In the genomic region with DNA sequence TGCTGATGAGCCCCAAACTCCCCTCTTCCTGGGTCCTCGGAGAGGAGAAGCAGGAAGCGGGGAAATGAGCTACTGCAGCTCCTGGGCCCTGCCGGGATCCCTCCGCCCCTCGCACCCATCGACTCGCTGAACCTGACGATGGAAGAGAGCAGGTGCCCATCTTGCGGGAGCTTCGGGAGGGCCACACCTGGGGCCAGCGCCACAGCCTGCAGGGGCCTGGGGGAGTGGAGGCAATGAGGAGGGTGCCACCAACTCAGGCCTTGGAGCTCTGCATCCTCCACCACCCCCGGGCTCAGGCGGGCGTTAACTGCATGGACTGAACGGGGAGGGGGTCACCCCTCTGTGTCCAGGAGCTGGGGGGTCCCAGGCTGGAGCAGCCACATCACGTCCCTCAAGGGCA, we compare ENCODE assay signal across 29 cellular contexts.
"Had no signal": no experiment of that assay in that cellular context is flagged by ENCODE, and none has a peak within 500 bp of the region (broad histone marks: within the 10 kb centered on the region; RNA-seq: fewer than 3 reads in every experiment).

No MANE protein-coding gene starts in this region.

- H3K9me3 Mint-ChIP-seq: activated CD4-positive, alpha-beta memory T cell treated with anti-CD3 and anti-CD28 coated beads, Interleukin-2, amount 10 ng/mL, durations not matched to agents 7 days and 5 days; activated CD4-positive, alpha-beta T cell treated with anti-CD3 and anti-CD28 coated beads, Interleukin-2, amount 10 ng/mL, durations not matched to agents 7 days and 5 days; activated T-cell treated with anti-CD3 and anti-CD28 coated beads, Interleukin-2, amount 50 U/mL, for 4 hours; activated T-helper 17 cell treated with anti-CD3 and anti-CD28 coated beads, Interleukin-2, amount 50 U/mL, for 72 hours; central memory CD8-positive, alpha-beta T cell; effector memory CD8-positive, alpha-beta T cell; T-helper 2 cell treated with Interferon-gamma antibody and Interleukin-4, amounts not matched to agents 5 μg/mL and 100 μg/mL, for 36 hours had no signal

- H3K27me3 Mint-ChIP-seq: activated CD4-positive, alpha-beta memory T cell treated with anti-CD3 and anti-CD28 coated beads, Interleukin-2, amount 10 ng/mL, durations not matched to agents 7 days and 5 days; activated CD4-positive, alpha-beta T cell treated with anti-CD3 and anti-CD28 coated beads, Interleukin-2, amount 10 ng/mL, durations not matched to agents 7 days and 5 days; activated naive CD8-positive, alpha-beta T cell; activated T-helper 17 cell treated with anti-CD3 and anti-CD28 coated beads, Interleukin-2, amount 50 U/mL, for 72 hours; central memory CD8-positive, alpha-beta T cell; effector memory CD8-positive, alpha-beta T cell; T-helper 17 cell had no signal

- H3K27ac Mint-ChIP-seq: activated CD4-positive, alpha-beta memory T cell treated with anti-CD3 and anti-CD28 coated beads, Interleukin-2, amount 10 ng/mL, durations not matched to agents 7 days and 5 days; activated CD4-positive, alpha-beta T cell treated with anti-CD3 and anti-CD28 coated beads, Interleukin-2, amount 10 ng/mL, durations not matched to agents 7 days and 5 days; activated T-helper 17 cell treated with anti-CD3 and anti-CD28 coated beads, Interleukin-2, amount 50 U/mL, for 72 hours; T-helper 17 cell; T-helper 2 cell treated with Interferon-gamma antibody and Interleukin-4, amounts not matched to agents 5 μg/mL and 100 μg/mL, for 36 hours had no signal

- H3K4me3 ChIP-seq: esophagus muscularis mucosa, gastroesophageal sphincter, heart right ventricle had no signal

- H3K4me1 ChIP-seq: gastroesophageal sphincter had no signal

- H3K36me3 Mint-ChIP-seq: activated naive CD8-positive, alpha-beta T cell had no signal

- H3K27ac ChIP-seq: brain microvascular endothelial cell, esophagus muscularis mucosa, gastroesophageal sphincter, heart right ventricle had no signal

- DNase-seq: activated CD4-positive, alpha-beta memory T cell treated with anti-CD3 and anti-CD28 coated beads, Interleukin-2, amount 10 ng/mL, durations not matched to agents 7 days and 5 days; activated CD4-positive, alpha-beta T cell treated with anti-CD3 and anti-CD28 coated beads for 1 hour; activated CD4-positive, alpha-beta T cell treated with anti-CD3 and anti-CD28 coated beads for 4 hours; activated CD4-positive, alpha-beta T cell treated with anti-CD3 and anti-CD28 coated beads, Interleukin-2, amount 10 ng/mL, durations not matched to agents 7 days and 5 days; activated CD4-positive, alpha-beta T cell treated with anti-CD3 and anti-CD28 coated beads, Interleukin-2, amount 50 U/mL, for 4 hours; activated CD8-positive, alpha-beta memory T cell treated with anti-CD3 and anti-CD28 coated beads for 24 hours; activated effector memory CD4-positive, alpha-beta T cell treated with Interleukin-2 at 50 U/mL for 16 hours; activated gamma-delta T cell treated with Interleukin-2 at 50 U/mL for 16 hours; activated naive CD4-positive, alpha-beta T cell treated with anti-CD3 and anti-CD28 coated beads, Interleukin-2, amount 50 U/mL, for 16 hours; activated naive CD4-positive, alpha-beta T cell treated with Interleukin-2 at 50 U/mL for 16 hours; activated T-cell treated with anti-CD3 and anti-CD28 coated beads, Interleukin-2, amount 50 U/mL, for 4 hours; amniotic stem cell; anterior cingulate cortex; brain microvascular endothelial cell; cortex of kidney; dermis blood vessel endothelial cell; effector CD4-positive, alpha-beta T cell; effector memory CD8-positive, alpha-beta T cell; erythroblast; foreskin melanocyte; heart right ventricle; T-helper 17 cell; T1000 had no signal

- H3K4me3 Mint-ChIP-seq: activated CD4-positive, alpha-beta memory T cell treated with anti-CD3 and anti-CD28 coated beads, Interleukin-2, amount 10 ng/mL, durations not matched to agents 7 days and 5 days; activated CD4-positive, alpha-beta T cell treated with anti-CD3 and anti-CD28 coated beads, Interleukin-2, amount 10 ng/mL, durations not matched to agents 7 days and 5 days; activated naive CD8-positive, alpha-beta T cell; activated T-cell treated with anti-CD3 and anti-CD28 coated beads, Interleukin-2, amount 50 U/mL, for 4 hours; activated T-helper 17 cell treated with anti-CD3 and anti-CD28 coated beads, Interleukin-2, amount 50 U/mL, for 72 hours; central memory CD8-positive, alpha-beta T cell; effector memory CD8-positive, alpha-beta T cell; T-helper 17 cell; T-helper 2 cell treated with Interferon-gamma antibody and Interleukin-4, amounts not matched to agents 5 μg/mL and 100 μg/mL, for 36 hours had no signal

- H3K9me3 ChIP-seq: esophagus muscularis mucosa, gastroesophageal sphincter, heart right ventricle had no signal

- ATAC-seq: activated T-cell treated with anti-CD3 and anti-CD28 coated beads, Interleukin-2, amount 50 U/mL, for 4 hours; activated T-helper 17 cell treated with anti-CD3 and anti-CD28 coated beads, Interleukin-2, amount 50 U/mL, for 72 hours; effector memory CD8-positive, alpha-beta T cell; gastroesophageal sphincter; heart right ventricle; T-helper 17 cell had no signal

- H3K27me3 ChIP-seq: brain microvascular endothelial cell, esophagus muscularis mucosa, gastroesophageal sphincter, heart right ventricle had no signal
